In genomic region chr9:33473643-33474352, GRCh38 we compare ENCODE assay signal across 8 cellular contexts. TPM values are rescaled to one million over a fixed set of nuclear protein-coding genes. Genes with fewer than 3 reads are reported as not detected.
A peak's percentile ranks its signal among the peaks of the same experiment; 100 is the strongest.
DNase-seq lines count a peak whose midpoint lies in the region; ATAC-seq, FAIRE-seq and TF ChIP-seq lines count a peak whose summit lies in the region.

A gene with protein sequence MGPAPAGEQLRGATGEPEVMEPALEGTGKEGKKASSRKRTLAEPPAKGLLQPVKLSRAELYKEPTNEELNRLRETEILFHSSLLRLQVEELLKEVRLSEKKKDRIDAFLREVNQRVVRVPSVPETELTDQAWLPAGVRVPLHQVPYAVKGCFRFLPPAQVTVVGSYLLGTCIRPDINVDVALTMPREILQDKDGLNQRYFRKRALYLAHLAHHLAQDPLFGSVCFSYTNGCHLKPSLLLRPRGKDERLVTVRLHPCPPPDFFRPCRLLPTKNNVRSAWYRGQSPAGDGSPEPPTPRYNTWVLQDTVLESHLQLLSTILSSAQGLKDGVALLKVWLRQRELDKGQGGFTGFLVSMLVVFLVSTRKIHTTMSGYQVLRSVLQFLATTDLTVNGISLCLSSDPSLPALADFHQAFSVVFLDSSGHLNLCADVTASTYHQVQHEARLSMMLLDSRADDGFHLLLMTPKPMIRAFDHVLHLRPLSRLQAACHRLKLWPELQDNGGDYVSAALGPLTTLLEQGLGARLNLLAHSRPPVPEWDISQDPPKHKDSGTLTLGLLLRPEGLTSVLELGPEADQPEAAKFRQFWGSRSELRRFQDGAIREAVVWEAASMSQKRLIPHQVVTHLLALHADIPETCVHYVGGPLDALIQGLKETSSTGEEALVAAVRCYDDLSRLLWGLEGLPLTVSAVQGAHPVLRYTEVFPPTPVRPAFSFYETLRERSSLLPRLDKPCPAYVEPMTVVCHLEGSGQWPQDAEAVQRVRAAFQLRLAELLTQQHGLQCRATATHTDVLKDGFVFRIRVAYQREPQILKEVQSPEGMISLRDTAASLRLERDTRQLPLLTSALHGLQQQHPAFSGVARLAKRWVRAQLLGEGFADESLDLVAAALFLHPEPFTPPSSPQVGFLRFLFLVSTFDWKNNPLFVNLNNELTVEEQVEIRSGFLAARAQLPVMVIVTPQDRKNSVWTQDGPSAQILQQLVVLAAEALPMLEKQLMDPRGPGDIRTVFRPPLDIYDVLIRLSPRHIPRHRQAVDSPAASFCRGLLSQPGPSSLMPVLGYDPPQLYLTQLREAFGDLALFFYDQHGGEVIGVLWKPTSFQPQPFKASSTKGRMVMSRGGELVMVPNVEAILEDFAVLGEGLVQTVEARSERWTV (minus strand): TSS chr9:33473924. CDS start chr9:33473842, 82 bp downstream.

- H3K4me3 ChIP-seq in choroid plexus epithelial cell (ENCODE audit: low read depth, low read length), result peak within 1 kb of the TSS; percentile 96
- peak within 1 kb of the TSS; percentile 96 to 99 for H3K4me3 ChIP-seq in kidney (ENCODE audit: low read length in 2 of 2)

- peak within 1 kb of the TSS; percentile 74 to 78 for H3K9ac ChIP-seq in kidney (ENCODE audit: low read length in 2 of 2)

- no peaks in the 10 kb centered on the region for H3K9me3 ChIP-seq in kidney (ENCODE audit: control insufficient read depth in 1 of 2, low read length in 2 of 2)

- peaks cover 18 to 21% of the 10 kb centered on the region in 2 donors for H3K36me3 ChIP-seq in kidney (ENCODE audit: control insufficient read depth in 1 of 2, insufficient read depth in 2 of 2, low read length in 2 of 2)

- H3K4me1 ChIP-seq in kidney (ENCODE audit: control insufficient read depth in 1 of 2, insufficient read depth in 1 of 2, low read depth in 1 of 2, low read length in 2 of 2), result peaks cover 4 to 7% of the 10 kb centered on the region in 2 donors

- H3K27ac Mint-ChIP-seq in activated CD4-positive, alpha-beta T cell treated with anti-CD3 and anti-CD28 coated beads for 36 hours, result peak within 1 kb of the TSS; percentile 95

- H3K4me3 Mint-ChIP-seq in activated CD4-positive, alpha-beta T cell treated with anti-CD3 and anti-CD28 coated beads for 36 hours, result peak within 1 kb of the TSS; percentile 100

- H3K9me3 Mint-ChIP-seq in activated CD4-positive, alpha-beta T cell treated with anti-CD3 and anti-CD28 coated beads for 36 hours (ENCODE audit: low read depth), result no peaks in the 10 kb centered on the region

- CTCF ChIA-PET in activated CD4-positive, alpha-beta T cell treated with anti-CD3 and anti-CD28 coated beads for 36 hours (lab: Charles Lee), result interaction anchor here (0.7 to 3.5 kb wide), 19 partner anchors 13 to 407 kb away, joined by 3 to 27 read pairs (median 5); partner anchors contain the start of genes ANKRD18B and AQP3

- DNase-seq in Ammon's horn (ENCODE audit: low spot score), result peak; percentile 99
- DNase-seq in GM19238 (ENCODE audit: insufficient read length, low spot score), result peak; percentile 96
- DNase-seq in NCI-H524 (lab: John Stamatoyannopoulos, UW), result peak; percentile 99
- peak; percentile 98 for DNase-seq in activated CD4-positive, alpha-beta T cell treated with anti-CD3 and anti-CD28 coated beads for 36 hours
- peak; percentile 100 for DNase-seq in choroid plexus epithelial cell (ENCODE audit: low read depth)
- peak; percentile 98 for DNase-seq in kidney
- DNase-seq in stimulated activated CD4-positive, alpha-beta T cell treated with anti-CD3 and anti-CD28 coated beads, Interleukin-15, amount 100 ng/mL, for 24 hours, result peak; percentile 99

- intact Hi-C loops in activated CD4-positive, alpha-beta T cell treated with anti-CD3 and anti-CD28 coated beads for 36 hours (cut with DNase I, micrococcal nuclease), result loop anchor here (1.0 to 10.0 kb wide), 9 partner anchors 26 to 701 kb away; partner anchors contain the start of genes AQP3 (in 2 of the 2), BAG1 (in 2 of the 2), NFX1 (in 2 of the 2) and B4GALT1 (in 1 of the 2)
- intact Hi-C loops in kidney (cut with DNase I), result no loop called here

- peak; percentile 98 for ATAC-seq in HG03442 (IDR thresholded peaks at IDR 0.05; ENCODE audit: unreplicated experiment)
- ATAC-seq in activated CD4-positive, alpha-beta T cell treated with anti-CD3 and anti-CD28 coated beads for 36 hours, result peak; percentile 100

- POLR2A ChIA-PET in activated CD4-positive, alpha-beta T cell treated with anti-CD3 and anti-CD28 coated beads for 36 hours (lab: Charles Lee), result interaction anchor here (0.7 to 1.6 kb wide), 12 partner anchors 9 to 449 kb away, joined by 3 to 11 read pairs (median 3); partner anchors contain the start of genes AQP3, DNAJA1 and NFX1

- TF ChIP-seq CTCF in choroid plexus epithelial cell (conservative IDR thresholded peaks at IDR 0.05; ENCODE audit: low read depth, low read length), result no peak
- TF ChIP-seq CTCF in kidney (IDR thresholded peaks at IDR 0.05; ENCODE audit: borderline replicate concordance, extremely low read depth, insufficient read depth), result no peak

- peak; percentile 99 for FAIRE-seq in kidney (lab: Jason Lieb, UNC)

- H3K36me3 Mint-ChIP-seq in activated CD4-positive, alpha-beta T cell treated with anti-CD3 and anti-CD28 coated beads for 36 hours (ENCODE audit: low read depth), result peaks cover 30% of the 10 kb centered on the region

- peak within 1 kb of the TSS in 1 of 2 donors; percentile 80 for H3K27ac ChIP-seq in kidney (ENCODE audit: low read depth in 2 of 2, low read length in 2 of 2)

- H3K27me3 Mint-ChIP-seq in activated CD4-positive, alpha-beta T cell treated with anti-CD3 and anti-CD28 coated beads for 36 hours, result no peaks in the 10 kb centered on the region

- H3K4me1 Mint-ChIP-seq in activated CD4-positive, alpha-beta T cell treated with anti-CD3 and anti-CD28 coated beads for 36 hours, result peaks cover 22% of the 10 kb centered on the region

RNA-seq across cellular contexts. Expression of the gene that starts here (rescaled TPM):
- total RNA-seq in activated CD4-positive, alpha-beta T cell treated with anti-CD3 and anti-CD28 coated beads for 36 hours, result 10 to 100 TPM; 39.0 to 39.4 TPM
- 32.8 TPM for total RNA-seq in kidney
- polyA plus RNA-seq in kidney (ENCODE audit: insufficient read depth, low read depth, low replicate concordance), result 10.8 TPM
